Comparison of ENCODE assay signal across 24 cellular contexts in the genomic region with DNA sequence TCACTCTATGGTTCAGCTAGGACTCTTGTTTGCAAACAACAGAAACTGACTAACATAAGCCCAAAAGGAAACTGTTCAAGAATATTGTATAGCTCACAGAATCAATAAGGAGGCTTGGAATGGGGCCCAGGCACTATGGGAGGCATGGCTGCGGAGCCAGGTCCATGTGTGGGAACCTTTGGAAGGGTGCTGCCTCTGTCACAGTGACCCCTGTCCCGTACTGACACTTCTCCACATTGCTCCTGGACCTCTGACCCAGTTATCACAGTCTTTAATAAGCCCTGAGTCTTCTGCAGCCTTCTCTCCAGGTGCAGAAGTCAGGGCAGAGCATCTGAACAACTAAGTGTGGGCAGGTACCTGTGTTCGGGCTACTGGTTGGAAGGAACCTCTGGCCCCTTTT.
"Had no signal": no experiment of that assay in that cellular context is flagged by ENCODE, and none has a peak within 500 bp of the region (broad histone marks: within the 10 kb centered on the region; RNA-seq: fewer than 3 reads in every experiment).

No MANE protein-coding gene starts in this region.

- H3K27ac ChIP-seq: hepatocyte, lower lobe of right lung, neural progenitor cell, neutrophil, right atrium auricular region, skin epidermis, spleen, tibial nerve, upper lobe of left lung, vagina had no signal

- H3K9ac ChIP-seq: neural progenitor cell had no signal

- H3K9me3 Mint-ChIP-seq: naive thymus-derived CD8-positive, alpha-beta T cell; nephron; neural progenitor cell; stimulated activated effector memory CD8-positive, alpha-beta T cell treated with anti-CD3 and anti-CD28 coated beads, Interleukin-12 subunit alpha, Interleukin-12 subunit beta, amount 100 ng/mL, for 72 hours had no signal

- H3K4me1 ChIP-seq: lower lobe of right lung, neural progenitor cell, right atrium auricular region, tibial nerve, upper lobe of left lung, vagina had no signal

- H3K27ac Mint-ChIP-seq: neural progenitor cell; progenitor cell of endocrine pancreas; stimulated activated effector memory CD8-positive, alpha-beta T cell treated with anti-CD3 and anti-CD28 coated beads, Interleukin-12 subunit alpha, Interleukin-12 subunit beta, amount 100 ng/mL, for 72 hours; stimulated activated naive CD8-positive, alpha-beta T cell treated with anti-CD3 and anti-CD28 coated beads, Interleukin-15, amount 100 ng/mL, for 72 hours had no signal

- H2AFZ ChIP-seq: hepatocyte, neural progenitor cell had no signal

- H3K4me1 Mint-ChIP-seq: nephron, neural progenitor cell had no signal

- ATAC-seq: lower lobe of right lung; naive thymus-derived CD8-positive, alpha-beta T cell; sciatic nerve; stimulated activated effector memory CD8-positive, alpha-beta T cell treated with anti-CD3 and anti-CD28 coated beads, Interleukin-12 subunit alpha, Interleukin-12 subunit beta, amount 100 ng/mL, for 72 hours; stimulated activated naive CD8-positive, alpha-beta T cell treated with anti-CD3 and anti-CD28 coated beads, Interleukin-15, amount 100 ng/mL, for 72 hours had no signal

- H3K79me2 ChIP-seq: hepatocyte had no signal

- H3K4me3 Mint-ChIP-seq: naive thymus-derived CD8-positive, alpha-beta T cell; nephron; neural progenitor cell; stimulated activated effector memory CD8-positive, alpha-beta T cell treated with anti-CD3 and anti-CD28 coated beads, Interleukin-12 subunit alpha, Interleukin-12 subunit beta, amount 100 ng/mL, for 72 hours; stimulated activated naive CD8-positive, alpha-beta T cell treated with anti-CD3 and anti-CD28 coated beads, Interleukin-15, amount 100 ng/mL, for 72 hours had no signal

- H3K36me3 Mint-ChIP-seq: neural progenitor cell; stimulated activated effector memory CD8-positive, alpha-beta T cell treated with anti-CD3 and anti-CD28 coated beads, Interleukin-12 subunit alpha, Interleukin-12 subunit beta, amount 100 ng/mL, for 72 hours had no signal

- H3K4me2 ChIP-seq: hepatocyte, neural progenitor cell had no signal

- H3K27me3 Mint-ChIP-seq: naive thymus-derived CD8-positive, alpha-beta T cell; stimulated activated naive CD8-positive, alpha-beta T cell treated with anti-CD3 and anti-CD28 coated beads, Interleukin-15, amount 100 ng/mL, for 72 hours had no signal

- H3K27me3 ChIP-seq: heart right ventricle, hepatocyte, neural progenitor cell, neutrophil, right atrium auricular region, spleen, tibial nerve, upper lobe of left lung, vagina had no signal

- DNase-seq: heart right ventricle; islet precursor cell; lower lobe of right lung; mammary epithelial cell; mesenchymal stem cell; naive thymus-derived CD8-positive, alpha-beta T cell; occipital lobe; spleen; stimulated activated CD4-positive, alpha-beta T cell treated with anti-CD3 and anti-CD28 coated beads, Interleukin-4, amount 100 ng/mL, for 24 hours; stimulated activated naive CD4-positive, alpha-beta T cell treated with Interleukin-2 at 50 U/mL for 16 hours; stimulated activated naive CD8-positive, alpha-beta T cell treated with anti-CD3 and anti-CD28 coated beads, Interleukin-15, amount 100 ng/mL, for 72 hours; substantia nigra; upper lobe of left lung had no signal

- H3K4me3 ChIP-seq: heart right ventricle, hepatocyte, lower lobe of right lung, neural progenitor cell, right atrium auricular region, skin epidermis, spleen, tibial nerve, upper lobe of left lung, vagina had no signal
